Comparison of ENCODE assay signal across 8 cellular contexts in genomic region chr1:11719313-11720032, GRCh38. TPM values are rescaled to one million over a fixed set of nuclear protein-coding genes. Genes with fewer than 3 reads are reported as not detected.
DNase-seq lines count a peak whose midpoint lies in the region; ATAC-seq and TF ChIP-seq lines count a peak whose summit lies in the region.

No MANE protein-coding gene starts in this region.

- H2AFZ ChIP-seq in KMS-11 (ENCODE audit: low read depth), result peak overlapping the region; percentile 89

- H3K27me3 ChIP-seq in KMS-11 (ENCODE audit: insufficient read depth, low read depth) (peaks cover 70% of the 10 kb centered on the region), ovary (no peaks in the 10 kb centered on the region), thoracic aorta (replicated peaks; ENCODE audit: insufficient read depth) (no peaks in the 10 kb centered on the region)

- H3K4me2 ChIP-seq in KMS-11, result peak overlapping the region; percentile 84

- no peak for TF ChIP-seq EP300 in ovary (IDR thresholded peaks at IDR 0.05)

- H3K9ac ChIP-seq in KMS-11, result no peak overlapping the region

- TF ChIP-seq POLR2A in ovary (IDR thresholded peaks at IDR 0.05), result no peak

- no peak for ATAC-seq in thoracic aorta (ENCODE audit: insufficient number of reproducible peaks, low FRiP score, low read depth)

- intact Hi-C loops in ovary (cut with DNase I), result loop anchor here (5.0 to 10.0 kb wide), 4 partner anchors 37 to 67 kb away; partner anchors contain the start of genes FBXO2 (in 2 of the 4), FBXO44 (in 2 of the 4), FBXO6 (in 2 of the 4) and MAD2L2 (in 1 of the 4)

- H3K36me3 ChIP-seq in KMS-11 (ENCODE audit: insufficient read depth) (no peaks in the 10 kb centered on the region), ovary (no peaks in the 10 kb centered on the region), thoracic aorta (no peaks in the 10 kb centered on the region)

- H3K4me3 ChIP-seq in KMS-11 (IDR thresholded peaks at IDR 0.05; ENCODE audit: insufficient read depth, low read depth, low read length), result peak overlapping the region; percentile 56
- peak overlapping the region; percentile 10 for H3K4me3 ChIP-seq in ovary
- H3K4me3 ChIP-seq in thoracic aorta, result peak overlapping the region; percentile 66

- no peak overlapping the region for H3K27ac ChIP-seq in KMS-11
- no peak overlapping the region for H3K27ac ChIP-seq in ovary
- peak overlapping the region in 1 of 2 donors; percentile 32 for H3K27ac ChIP-seq in thoracic aorta

- DNase-seq in NCI-H1436 (lab: John Stamatoyannopoulos, UW) (peak; percentile 54), NCI-H1436 treated with DMSO at 0.1 percent for 48 hours (lab: John Stamatoyannopoulos, UW) (no peak), SK-N-DZ (ENCODE audit: low spot score) (peak; percentile 39), globus pallidus (ENCODE audit: low spot score) (peak; percentile 78), ovary (peak; percentile 78 to 90 (median 88)), thoracic aorta (ENCODE audit: low spot score) (peak; percentile 63)
- DNase-seq in activated naive CD4-positive, alpha-beta T cell treated with Interleukin-2 at 50 U/mL for 16 hours, result peak; percentile 87

- H4K20me1 ChIP-seq in KMS-11 (ENCODE audit: insufficient read depth), result no peaks in the 10 kb centered on the region

- TF ChIP-seq CTCF in KMS-11 (conservative IDR thresholded peaks at IDR 0.05; ENCODE audit: low read depth, low read length) (peak; percentile 95), ovary (IDR thresholded peaks at IDR 0.05) (peak; percentile 78 to 88 (median 86)), thoracic aorta (IDR thresholded peaks at IDR 0.05) (peak; percentile 91)

- WGBS in ovary, 3 donors, result 6 to 10% (median 8%) methylated on average over 44 of the region's 44 CpGs

- peaks cover 6% of the 10 kb centered on the region for H3K4me1 ChIP-seq in KMS-11 (ENCODE audit: low read depth, poor library complexity, severe bottlenecking)
- H3K4me1 ChIP-seq in ovary (ENCODE audit: insufficient read depth), result no peaks in the 10 kb centered on the region
- H3K4me1 ChIP-seq in thoracic aorta (ENCODE audit: control insufficient read depth in 1 of 2, low read depth in 2 of 2), result peaks cover 0 to 32% of the 10 kb centered on the region in 2 donors

- H3K9me3 ChIP-seq in ovary, result no peaks in the 10 kb centered on the region
- H3K9me3 ChIP-seq in thoracic aorta, result no peaks in the 10 kb centered on the region

- H3K79me2 ChIP-seq in KMS-11 (ENCODE audit: insufficient read depth, low read depth), result no peaks in the 10 kb centered on the region

RNA-seq across cellular contexts. Expression of gene AGTRAP, which starts 16.5 kb away (rescaled TPM):
- polyA plus RNA-seq in SK-N-DZ (2014; cell fraction: cytosol; rRNA removed), result 12.1 and 17.0 TPM in 2 replicates
- polyA plus RNA-seq in SK-N-DZ (2014; cell fraction: nucleus; rRNA removed), result 8.2 and 22.1 TPM in 2 replicates
- total RNA-seq in ovary (10 to 100 TPM; 24.5 to 53.2 (median 31.1) TPM), thoracic aorta (10 to 100 TPM; 44.1 to 44.2 TPM)
- 10 to 100 TPM in 1 of 2 donors, 1 to 10 TPM in 1; 5.9 to 38.2 TPM for polyA plus RNA-seq in ovary

RNA-seq across cellular contexts. Expression of gene DRAXIN, which starts 28.0 kb away (rescaled TPM):
- polyA plus RNA-seq in SK-N-DZ (2014; cell fraction: cytosol; rRNA removed), result 0.75 and 1.0 TPM in 2 replicates
- polyA plus RNA-seq in SK-N-DZ (2014; cell fraction: nucleus; rRNA removed), result 0.37 and 0.94 TPM in 2 replicates
- total RNA-seq in ovary (under 1 TPM in 5 of 7 donors, not detected in 2; under 0.01 to 0.33 (median 0.05) TPM), thoracic aorta (under 1 TPM in 1 of 2 donors, not detected in 1; 0.35 TPM)
- under 1 TPM; 0.01 to 0.12 TPM for polyA plus RNA-seq in ovary

RNA-seq across cellular contexts. Expression of gene MAD2L2, which starts 38.5 kb away (rescaled TPM):
- 158 and 161 TPM in 2 replicates for polyA plus RNA-seq in SK-N-DZ (2014; cell fraction: cytosol; rRNA removed)
- 154 and 165 TPM in 2 replicates for polyA plus RNA-seq in SK-N-DZ (2014; cell fraction: nucleus; rRNA removed)
- total RNA-seq in ovary (10 to 100 TPM; 21.1 to 35.9 (median 27.8) TPM), thoracic aorta (10 to 100 TPM; 26.9 to 27.3 TPM)
- 10 to 100 TPM; 13.0 to 34.6 TPM for polyA plus RNA-seq in ovary

RNA-seq across cellular contexts. Expression of gene C1orf167, which starts 42.5 kb away (rescaled TPM):
- polyA plus RNA-seq in SK-N-DZ (2014; cell fraction: cytosol; rRNA removed), result not detected in 2 replicates
- polyA plus RNA-seq in SK-N-DZ (2014; cell fraction: nucleus; rRNA removed), result not detected in 2 replicates
- total RNA-seq in ovary (1 to 10 TPM in 3 of 7 donors, under 1 TPM in 3, not detected in 1; 0.48 to 1.8 (median 1.1) TPM), thoracic aorta (1 to 10 TPM in 1 of 2 donors, not detected in 1; 4.2 TPM)
- polyA plus RNA-seq in ovary, result 1 to 10 TPM in 1 of 2 donors, not detected in 1; 4.4 TPM

RNA-seq across cellular contexts. Expression of gene FBXO6, which starts 55.5 kb away (rescaled TPM):
- polyA plus RNA-seq in SK-N-DZ (2014; cell fraction: cytosol; rRNA removed), result 0.54 and 1.1 TPM in 2 replicates
- polyA plus RNA-seq in SK-N-DZ (2014; cell fraction: nucleus; rRNA removed), result 0.33 TPM in 1 of 2 replicates, not detected in the other
- 10 to 100 TPM in 1 of 7 donors, 1 to 10 TPM in 6; 5.2 to 11.8 (median 6.3) TPM for total RNA-seq in ovary
- polyA plus RNA-seq in ovary, result 1 to 10 TPM; 3.0 to 7.3 TPM
- 10 to 100 TPM in 1 of 2 donors, 1 to 10 TPM in 1; 9.4 to 11.5 TPM for total RNA-seq in thoracic aorta

Comparison
In these comparisons a context has a peak if more than half of its experiments do, and no peak if none do; other contexts are left out.
1. H3K4me3 ChIP-seq: peak in every context shown above with its lines; median percentile 66 in thoracic aorta; 56 in KMS-11; 10 in ovary.